Comparison of ENCODE assay signal across 8 cellular contexts in the genomic region with DNA sequence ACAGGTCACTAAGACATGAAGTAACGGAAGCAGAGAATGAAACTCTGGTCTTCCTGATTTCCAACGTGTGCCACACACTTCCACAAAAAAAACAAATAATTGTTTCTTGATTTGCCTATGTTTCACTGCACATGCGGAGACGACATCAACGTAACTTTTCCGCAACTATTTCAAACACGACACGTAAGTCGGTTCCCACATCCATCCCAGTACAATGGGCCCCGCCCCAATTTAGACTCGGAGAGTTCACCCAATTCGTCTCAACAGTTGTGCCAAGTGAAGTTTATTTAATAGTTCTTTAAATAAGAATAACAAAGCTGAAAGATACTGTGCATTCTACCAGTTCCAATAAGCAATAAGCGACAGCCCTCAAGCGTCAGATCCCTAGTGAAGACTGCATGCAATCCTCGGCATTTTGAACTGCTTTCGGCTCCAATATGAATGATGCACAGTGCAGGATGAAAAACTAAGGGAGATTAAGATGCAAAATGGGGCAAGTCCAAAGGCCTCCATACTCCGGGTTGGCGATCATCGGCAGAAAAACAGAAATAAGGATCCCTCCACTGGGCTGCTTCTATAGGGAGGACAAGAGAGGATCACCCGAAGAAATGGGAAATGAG. TPM values are rescaled to one million over a fixed set of nuclear protein-coding genes. Genes with fewer than 3 reads are reported as not detected.
DNase-seq lines count a peak whose midpoint lies in the region; ATAC-seq and TF ChIP-seq lines count a peak whose summit lies in the region.

No MANE protein-coding gene starts in this region.

- DNase-seq in EH (ENCODE audit: low read depth) (peak; percentile 61), erythroblast (lab: John Stamatoyannopoulos, UW) (peak; percentile 65 to 77), natural killer cell (peak; percentile 22), NCI-H446 treated with DMSO at 0.1 percent for 48 hours (lab: John Stamatoyannopoulos, UW) (no peak)

- no peaks in the 10 kb centered on the region for H3K36me3 Mint-ChIP-seq in natural killer cell

- intact Hi-C loops in natural killer cell (cut with micrococcal nuclease): loop anchor here (1.0 to 5.0 kb wide), 2 partner anchors 33 to 820 kb away; partner anchors contain the start of genes EHBP1 and FAM161A

- H3K4me1 Mint-ChIP-seq in natural killer cell: peaks cover 30 to 31% of the 10 kb centered on the region in 2 donors

- TF ChIP-seq POLR2A in erythroblast (IDR thresholded peaks at IDR 0.05; ENCODE audit: low read length): no peak

- no peaks in the 10 kb centered on the region for H3K9me3 Mint-ChIP-seq in natural killer cell

- no peak for TF ChIP-seq CTCF in VCaP (conservative IDR thresholded peaks at IDR 0.05)
- no peak for TF ChIP-seq CTCF in natural killer cell (IDR thresholded peaks at IDR 0.05)

- H3K4me3 Mint-ChIP-seq in natural killer cell: peak overlapping the region; percentile 97

- peak; percentile 5 for ATAC-seq in HG02885 (IDR thresholded peaks at IDR 0.05; ENCODE audit: poor library complexity, unreplicated experiment)
- peak in 2 of 3 donors; percentile 7 to 13 for ATAC-seq in natural killer cell
- ATAC-seq in GM19397 (IDR thresholded peaks at IDR 0.05; ENCODE audit: unreplicated experiment): no peak
- no peak for ATAC-seq in HG03457 (IDR thresholded peaks at IDR 0.05; ENCODE audit: unreplicated experiment)

- peak overlapping the region; percentile 91 for H3K27ac ChIP-seq in VCaP

- peak overlapping the region; percentile 94 to 99 for H3K27ac Mint-ChIP-seq in natural killer cell

- no peaks in the 10 kb centered on the region for H3K27me3 Mint-ChIP-seq in natural killer cell (ENCODE audit: low read depth in 2 of 2)

RNA-seq across cellular contexts. Expression of gene CCT4, which starts 0.7 kb away (rescaled TPM):
- 100 to 1,000 TPM in 1 of 3 donors, 10 to 100 TPM in 2; 79.4 to 108 (median 84.5) TPM for total RNA-seq in natural killer cell

RNA-seq across cellular contexts. Expression of gene COMMD1, which starts 17.7 kb away (rescaled TPM):
- 10 to 100 TPM; 24.3 to 36.7 (median 27.2) TPM for total RNA-seq in natural killer cell

RNA-seq across cellular contexts. Expression of gene FAM161A, which starts 33.9 kb away (rescaled TPM):
- total RNA-seq in natural killer cell: 1 to 10 TPM in 1 of 3 donors, under 1 TPM in 2; 0.68 to 1.1 (median 0.88) TPM

Comparison
In these comparisons a context has a peak if more than half of its experiments do, and no peak if none do; other contexts are left out.
1. ATAC-seq: peak in HG02885 (single experiment) and natural killer cell (2 of 3); none in GM19397 (single experiment) and HG03457 (single experiment).